ENCODE assay signal across 8 cellular contexts in genomic region chr12:94644622-94645021, GRCh38. TPM values are rescaled to one million over a fixed set of nuclear protein-coding genes. Genes with fewer than 3 reads are reported as not detected.
DNase-seq lines count a peak whose midpoint lies in the region; FAIRE-seq and TF ChIP-seq lines count a peak whose summit lies in the region.

No MANE protein-coding gene starts in this region.

- peak overlapping the region; percentile 9 for H3K4me3 ChIP-seq in SJSA1
- H3K4me3 ChIP-seq in kidney (ENCODE audit: low read length in 2 of 2): peak overlapping the region in 1 of 2 donors; percentile 39

- no peak overlapping the region for H3K4me3 Mint-ChIP-seq in progenitor cell of endocrine pancreas (ENCODE audit: low read depth)

- no peak for TF ChIP-seq CTCF in kidney (IDR thresholded peaks at IDR 0.05; ENCODE audit: borderline replicate concordance, extremely low read depth, insufficient read depth)
- TF ChIP-seq CTCF in progenitor cell of endocrine pancreas (IDR thresholded peaks at IDR 0.05; ENCODE audit: unreplicated experiment): no peak

- H3K9ac ChIP-seq in kidney (ENCODE audit: low read length in 2 of 2): peak overlapping the region in 1 of 2 donors; percentile 32

- H3K27me3 ChIP-seq in SJSA1 (replicated peaks): no peaks in the 10 kb centered on the region

- H3K4me1 ChIP-seq in SJSA1 (replicated peaks): peaks cover 34% of the 10 kb centered on the region
- peaks cover 4 to 34% of the 10 kb centered on the region in 2 donors for H3K4me1 ChIP-seq in kidney (ENCODE audit: control insufficient read depth in 1 of 2, insufficient read depth in 1 of 2, low read depth in 1 of 2, low read length in 2 of 2)

- DNase-seq in EH (ENCODE audit: low read depth) (peak; percentile 39), H54 (ENCODE audit: insufficient read length, low spot score) (peak; percentile 58), SJSA1 (ENCODE audit: low read depth in 1 of 2, low spot score in 2 of 2) (no peak), kidney (no peak), occipital lobe (lab: John Stamatoyannopoulos, UW) (no peak), UCSD-AML1 (lab: John Stamatoyannopoulos, UW; ENCODE audit: unreplicated experiment) (no peak), progenitor cell of endocrine pancreas (ENCODE audit: low spot score, unreplicated experiment) (no peak), NCI-H526 (lab: John Stamatoyannopoulos, UW) (no peak)

- no peak overlapping the region for H3K27ac Mint-ChIP-seq in progenitor cell of endocrine pancreas

- no peaks in the 10 kb centered on the region for H3K9me3 Mint-ChIP-seq in progenitor cell of endocrine pancreas (ENCODE audit: low read depth)

- 0 out of 2 replicates have a peak, but pooled peaks cover 1% of the 10 kb centered on the region for H3K9me3 ChIP-seq in SJSA1 (replicated peaks)
- no peaks in the 10 kb centered on the region for H3K9me3 ChIP-seq in kidney (ENCODE audit: control insufficient read depth in 1 of 2, low read length in 2 of 2)

- H3K27me3 Mint-ChIP-seq in progenitor cell of endocrine pancreas: no peaks in the 10 kb centered on the region

- TF ChIP-seq POLR2A in H54 (IDR thresholded peaks at IDR 0.05; ENCODE audit: low read depth, low read length): no peak

- H3K36me3 Mint-ChIP-seq in progenitor cell of endocrine pancreas (ENCODE audit: insufficient read depth): peaks cover 5% of the 10 kb centered on the region

- intact Hi-C loops in kidney (cut with DNase I): no loop called here

- H3K4me1 Mint-ChIP-seq in progenitor cell of endocrine pancreas (ENCODE audit: low read depth): peaks cover 27% of the 10 kb centered on the region

- FAIRE-seq in H54 (lab: Jason Lieb, UNC) (peak; percentile 99), kidney (lab: Jason Lieb, UNC) (no peak)

- no peaks in the 10 kb centered on the region for H3K36me3 ChIP-seq in SJSA1
- H3K36me3 ChIP-seq in kidney (ENCODE audit: control insufficient read depth in 1 of 2, insufficient read depth in 2 of 2, low read length in 2 of 2): no peaks in the 10 kb centered on the region

- H3K27ac ChIP-seq in SJSA1: peak overlapping the region; percentile 36
- H3K27ac ChIP-seq in kidney (ENCODE audit: low read depth in 2 of 2, low read length in 2 of 2): peak overlapping the region; percentile 32 to 57

RNA-seq across cellular contexts. Expression of gene TMCC3, which starts 5.7 kb away (rescaled TPM):
- total RNA-seq in SJSA1 (2014; rRNA removed; shearing (Covaris generic)): 0.81 and 1.9 TPM in 2 replicates
- 14.7 TPM for total RNA-seq in kidney
- 6.7 TPM for polyA plus RNA-seq in kidney (ENCODE audit: insufficient read depth, low read depth, low replicate concordance)
- total RNA-seq in occipital lobe: 8.7 TPM
- total RNA-seq in progenitor cell of endocrine pancreas: 15.9 and 18.7 TPM in 2 replicates

Comparison
In these comparisons a context has a peak if more than half of its experiments do, and no peak if none do; other contexts are left out.
1. DNase-seq: peak in EH (single experiment) and H54 (single experiment); none in SJSA1 (0 of 2), kidney (single experiment), occipital lobe (single experiment), UCSD-AML1 (single experiment), progenitor cell of endocrine pancreas (single experiment) and NCI-H526 (0 of 2).